In the genomic region with DNA sequence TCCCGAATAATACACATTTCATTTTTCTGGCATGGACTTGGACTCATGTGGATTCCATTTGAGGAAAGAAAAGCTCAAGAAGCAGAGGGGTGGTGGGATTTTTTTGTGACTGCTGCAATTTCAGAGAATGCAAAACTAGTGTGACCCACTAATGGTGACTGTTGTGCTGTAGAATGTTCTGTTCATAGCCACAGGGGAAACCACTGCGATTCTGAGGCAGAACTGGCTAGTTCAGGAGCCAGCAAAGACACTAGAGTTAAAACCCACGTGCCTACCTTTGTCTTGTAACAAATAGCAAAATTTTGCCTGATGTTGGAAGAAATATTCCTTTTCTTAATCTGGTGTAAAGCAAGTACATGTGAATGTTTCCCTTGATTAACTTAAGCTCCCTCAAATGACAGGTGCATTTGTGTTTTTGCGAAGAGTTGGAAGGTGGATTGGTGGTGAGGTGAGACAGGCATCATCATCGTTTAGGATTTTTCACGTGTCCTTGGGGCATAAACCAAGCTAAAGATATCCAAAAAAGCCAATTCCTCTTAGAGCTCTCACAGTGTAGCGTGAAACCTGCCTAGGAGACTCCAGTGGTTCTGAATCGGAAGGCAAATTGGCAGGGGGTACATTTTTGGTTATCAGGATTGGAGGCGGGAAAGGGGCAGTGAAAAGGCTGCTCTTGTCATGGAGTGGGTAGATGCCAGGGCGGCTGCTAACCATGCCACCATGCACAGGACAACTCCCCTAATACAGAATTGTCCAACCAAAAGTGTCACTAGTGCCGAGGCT, we compare ENCODE assay signal across 15 cellular contexts. TPM values are rescaled to one million over a fixed set of nuclear protein-coding genes. Genes with fewer than 3 reads are reported as not detected.
DNase-seq lines count a peak whose midpoint lies in the region; ATAC-seq and TF ChIP-seq lines count a peak whose summit lies in the region.
"Had no signal": no experiment of that assay in that cellular context is flagged by ENCODE, and none has a peak within 500 bp of the region (broad histone marks: within the 10 kb centered on the region; RNA-seq: fewer than 3 reads in every experiment).

No MANE protein-coding gene starts in this region.

- CTCF ChIA-PET in activated CD4-positive, alpha-beta T cell treated with anti-CD3 and anti-CD28 coated beads for 36 hours (lab: Charles Lee), result interaction anchor here (1.1 to 1.8 kb wide), 6 partner anchors 8 to 136 kb away, joined by 4 to 10 read pairs (median 6); no protein-coding TSS in a partner anchor

- no peaks in the 10 kb centered on the region for H3K36me3 Mint-ChIP-seq in activated CD4-positive, alpha-beta T cell treated with anti-CD3 and anti-CD28 coated beads for 36 hours (ENCODE audit: low read depth)
- peaks cover 20% of the 10 kb centered on the region for H3K36me3 Mint-ChIP-seq in central memory CD8-positive, alpha-beta T cell (ENCODE audit: insufficient read depth)

- no peaks in the 10 kb centered on the region for H3K27me3 Mint-ChIP-seq in activated CD4-positive, alpha-beta T cell treated with anti-CD3 and anti-CD28 coated beads for 36 hours
- no peaks in the 10 kb centered on the region for H3K27me3 Mint-ChIP-seq in central memory CD8-positive, alpha-beta T cell

- no peaks in the 10 kb centered on the region for H3K9me3 Mint-ChIP-seq in activated CD4-positive, alpha-beta T cell treated with anti-CD3 and anti-CD28 coated beads for 36 hours (ENCODE audit: low read depth)
- H3K9me3 Mint-ChIP-seq in central memory CD8-positive, alpha-beta T cell, result no peaks in the 10 kb centered on the region
- H3K9me3 Mint-ChIP-seq: HFFc6 had no signal

- POLR2A ChIA-PET in activated CD4-positive, alpha-beta T cell treated with anti-CD3 and anti-CD28 coated beads for 36 hours (lab: Charles Lee), result interaction anchor here (0.5 to 1.6 kb wide), 6 partner anchors 8 to 110 kb away, joined by 3 to 16 read pairs (median 4); no protein-coding TSS in a partner anchor

- no peak for TF ChIP-seq POLR2A in NB4 (IDR thresholded peaks at IDR 0.05; ENCODE audit: extremely low read depth, insufficient read length)

- H3K4me1 Mint-ChIP-seq in activated CD4-positive, alpha-beta T cell treated with anti-CD3 and anti-CD28 coated beads for 36 hours, result peaks cover 89% of the 10 kb centered on the region
- H3K4me1 Mint-ChIP-seq in central memory CD8-positive, alpha-beta T cell, result peaks cover 66% of the 10 kb centered on the region

- no peak for ATAC-seq in activated CD4-positive, alpha-beta T cell treated with anti-CD3 and anti-CD28 coated beads for 36 hours
- peak; percentile 42 for ATAC-seq in central memory CD8-positive, alpha-beta T cell (replicated peaks; ENCODE audit: extremely low read depth, poor library complexity, severe bottlenecking)
- ATAC-seq in GM19395 (IDR thresholded peaks at IDR 0.05; ENCODE audit: unreplicated experiment), result no peak
- ATAC-seq: heart left ventricle had no signal

- intact Hi-C loops in activated CD4-positive, alpha-beta T cell treated with anti-CD3 and anti-CD28 coated beads for 36 hours (cut with DNase I, micrococcal nuclease), result no loop called here

- peak overlapping the region; percentile 88 for H3K27ac Mint-ChIP-seq in activated CD4-positive, alpha-beta T cell treated with anti-CD3 and anti-CD28 coated beads for 36 hours
- peak overlapping the region; percentile 88 for H3K27ac Mint-ChIP-seq in central memory CD8-positive, alpha-beta T cell (ENCODE audit: low read depth)

- H3K4me3 ChIP-seq in NB4 (ENCODE audit: low read depth, low read length), result no peak overlapping the region
- no peak overlapping the region for H3K4me3 ChIP-seq in skin epidermis
- H3K4me3 ChIP-seq: heart left ventricle had no signal

- peak overlapping the region in 12 of 21 experiments; percentile 4 to 87 (median 56) for H3K27ac ChIP-seq in skin epidermis

- peak overlapping the region; percentile 44 for H3K4me3 Mint-ChIP-seq in activated CD4-positive, alpha-beta T cell treated with anti-CD3 and anti-CD28 coated beads for 36 hours
- peak overlapping the region; percentile 55 for H3K4me3 Mint-ChIP-seq in central memory CD8-positive, alpha-beta T cell
- H3K4me3 Mint-ChIP-seq: HFFc6 had no signal

- no peak for TF ChIP-seq CTCF in NB4 (IDR thresholded peaks at IDR 0.05; ENCODE audit: low read depth, low read length)

- peak; percentile 34 for DNase-seq in activated CD4-positive, alpha-beta T cell treated with anti-CD3 and anti-CD28 coated beads for 36 hours
- no peak for DNase-seq in activated CD4-positive, alpha-beta T cell treated with anti-CD3 and anti-CD28 coated beads for 4 hours
- DNase-seq in NB4 (ENCODE audit: low read depth), result peak; percentile 24
- DNase-seq in central memory CD8-positive, alpha-beta T cell (ENCODE audit: low spot score in 2 of 2), result no peak
- no peak for DNase-seq in D341Med (ENCODE audit: low spot score)
- no peak for DNase-seq in NCI-H1105 (lab: John Stamatoyannopoulos, UW)
- DNase-seq: activated effector memory CD4-positive, alpha-beta T cell treated with anti-CD3 and anti-CD28 coated beads, Interleukin-2, amount 50 U/mL, for 16 hours; effector CD8-positive, alpha-beta T cell; heart left ventricle; HFFc6; NCI-H774; substantia nigra; T1000 had no signal

RNA-seq across cellular contexts. Expression of gene FAM9C, which starts 38.1 kb away (rescaled TPM):
- not detected for total RNA-seq in activated CD4-positive, alpha-beta T cell treated with anti-CD3 and anti-CD28 coated beads for 36 hours
- total RNA-seq: HFFc6 had no signal

Comparison
In these comparisons a context has a peak if more than half of its experiments do, and no peak if none do; other contexts are left out.
1. DNase-seq: peak in activated CD4-positive, alpha-beta T cell treated with anti-CD3 and anti-CD28 coated beads for 36 hours (single experiment) and NB4 (single experiment); none in activated CD4-positive, alpha-beta T cell treated with anti-CD3 and anti-CD28 coated beads for 4 hours (0 of 2), central memory CD8-positive, alpha-beta T cell (0 of 2), D341Med (single experiment) and NCI-H1105 (single experiment).